Comparison of ENCODE assay signal across 12 cellular contexts in the genomic region with DNA sequence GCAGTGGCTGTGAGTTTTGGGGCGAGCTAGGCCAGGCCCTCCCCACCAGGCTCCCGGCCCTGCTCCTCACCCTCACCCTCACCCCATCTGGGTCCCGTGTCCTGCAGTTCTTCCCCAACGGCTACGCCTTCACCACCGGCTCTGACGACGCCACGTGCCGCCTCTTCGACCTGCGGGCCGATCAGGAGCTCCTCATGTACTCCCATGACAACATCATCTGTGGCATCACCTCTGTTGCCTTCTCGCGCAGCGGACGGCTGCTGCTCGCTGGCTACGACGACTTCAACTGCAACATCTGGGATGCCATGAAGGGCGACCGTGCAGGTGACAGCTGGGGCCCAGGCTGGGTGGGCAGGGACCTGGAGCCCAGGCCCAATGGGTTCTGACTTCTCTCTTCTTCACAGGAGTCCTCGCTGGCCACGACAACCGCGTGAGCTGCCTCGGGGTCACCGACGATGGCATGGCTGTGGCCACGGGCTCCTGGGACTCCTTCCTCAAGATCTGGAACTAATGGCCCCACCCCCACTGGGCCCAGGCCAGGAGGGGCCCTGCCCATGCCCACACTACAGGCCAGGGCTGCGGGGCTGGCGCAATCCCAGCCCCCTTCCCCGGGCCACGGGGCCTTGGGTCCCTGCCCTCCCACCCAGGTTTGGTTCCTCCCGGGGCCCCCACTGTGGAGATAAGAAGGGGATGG. TPM values are rescaled to one million over a fixed set of nuclear protein-coding genes. Genes with fewer than 3 reads are reported as not detected.
DNase-seq lines count a peak whose midpoint lies in the region; ATAC-seq and TF ChIP-seq lines count a peak whose summit lies in the region.
"Had no signal": no experiment of that assay in that cellular context is flagged by ENCODE, and none has a peak within 500 bp of the region (broad histone marks: within the 10 kb centered on the region; RNA-seq: fewer than 3 reads in every experiment).

No MANE protein-coding gene starts in this region.

- H3K27ac ChIP-seq in right atrium auricular region, result peak overlapping the region; percentile 59
- peak overlapping the region in 3 of 5 donors; percentile 59 to 75 (median 68) for H3K27ac ChIP-seq in stomach

- no peak for DNase-seq in activated T-cell treated with anti-CD3 and anti-CD28 coated beads, Interleukin-2, amount 50 U/mL, for 24 hours
- DNase-seq in activated T-cell treated with anti-CD3 and anti-CD28 coated beads, Interleukin-2, amount 50 U/mL, for 1 hour, result no peak
- DNase-seq in WTC11 (ENCODE audit: low spot score) (no peak), right atrium auricular region (ENCODE audit: low spot score) (no peak), stomach (no peak), DMS153 treated with DMSO at 0.1 percent for 48 hours (lab: John Stamatoyannopoulos, UW; ENCODE audit: unreplicated experiment) (no peak), ACHN (no peak), NCI-H510A treated with DMSO at 0.1 percent for 48 hours (lab: John Stamatoyannopoulos, UW) (no peak)
- DNase-seq: activated CD4-positive, alpha-beta T cell treated with anti-CD3 and anti-CD28 coated beads for 4 hours; MM.1S had no signal

- CTCF ChIA-PET in WTC11 (lab: Charles Lee), result interaction anchor here (1.2 to 2.9 kb wide), 6 partner anchors 12 to 66 kb away, joined by 5 to 15 read pairs (median 5); partner anchors contain the start of genes MOSPD3 and POP7

- WGBS in stomach, 5 donors, result 70 to 83% (median 73%) methylated on average over 24 to 35 of the region's 35 CpGs

- H3K4me3 Mint-ChIP-seq in activated T-cell treated with anti-CD3 and anti-CD28 coated beads, Interleukin-2, amount 50 U/mL, for 24 hours, result no peak overlapping the region
- no peak overlapping the region; the same call in 1 of the 2 replicates for H3K4me3 Mint-ChIP-seq in WTC11

- H3K36me3 ChIP-seq in right atrium auricular region (peaks cover 66% of the 10 kb centered on the region), stomach (peaks cover 49 to 72% (median 69%) of the 10 kb centered on the region in 4 donors)

- H3K4me1 ChIP-seq in right atrium auricular region, result peaks cover 0 to 37% of the 10 kb centered on the region in 2 donors
- H3K4me1 ChIP-seq in stomach, result peaks cover 9 to 51% (median 41%) of the 10 kb centered on the region in 4 donors

- H3K4me1 Mint-ChIP-seq in activated T-cell treated with anti-CD3 and anti-CD28 coated beads, Interleukin-2, amount 50 U/mL, for 24 hours (ENCODE audit: low read depth), result peaks cover 46% of the 10 kb centered on the region
- H3K4me1 Mint-ChIP-seq in WTC11, result peaks cover 11% of the 10 kb centered on the region

- TF ChIP-seq EP300 in stomach (IDR thresholded peaks at IDR 0.05), result no peak

- TF ChIP-seq POLR2A in stomach (IDR thresholded peaks at IDR 0.05), result no peak

- H3K9me3 ChIP-seq in right atrium auricular region (no peaks in the 10 kb centered on the region), stomach (no peaks in the 10 kb centered on the region)

- in situ Hi-C loops in ACHN (cut with HindIII; ENCODE audit: low pct_ligation_motif_present, low pct_unique_long_range_greater_than_20kb, low sequenced_read_pairs), result no loop called here

- peaks cover 74% of the 10 kb centered on the region for H3K36me3 Mint-ChIP-seq in activated T-cell treated with anti-CD3 and anti-CD28 coated beads, Interleukin-2, amount 50 U/mL, for 24 hours (ENCODE audit: low read depth)
- peaks cover 17% of the 10 kb centered on the region for H3K36me3 Mint-ChIP-seq in WTC11

- H3K27me3 Mint-ChIP-seq in activated T-cell treated with anti-CD3 and anti-CD28 coated beads, Interleukin-2, amount 50 U/mL, for 24 hours, result no peaks in the 10 kb centered on the region
- no peaks in the 10 kb centered on the region for H3K27me3 Mint-ChIP-seq in WTC11 (ENCODE audit: low read depth)
- H3K27me3 Mint-ChIP-seq: stimulated activated naive CD8-positive, alpha-beta T cell treated with anti-CD3 and anti-CD28 coated beads, Interleukin-15, Interleukin-2, amounts not matched to agents 100 ng/mL and 50 ng/mL, for 24 hours had no signal

- intact Hi-C loops in stomach (cut with DNase I; ENCODE audit: low total_unique reads), result loop anchor here (10.0 kb wide), 1 partner anchor 204 kb away; the partner anchor contains the start of gene TSC22D4

- TF ChIP-seq CTCF in WTC11 (IDR thresholded peaks at IDR 0.05), result no peak
- TF ChIP-seq CTCF in right atrium auricular region (IDR thresholded peaks at IDR 0.05), result no peak
- no peak for TF ChIP-seq CTCF in stomach (IDR thresholded peaks at IDR 0.05)

- no peak for ATAC-seq in WTC11

- H3K4me3 ChIP-seq in right atrium auricular region (no peak overlapping the region), stomach (no peak overlapping the region)

- H3K27ac Mint-ChIP-seq in activated T-cell treated with anti-CD3 and anti-CD28 coated beads, Interleukin-2, amount 50 U/mL, for 24 hours, result peak overlapping the region; percentile 85
- H3K27ac Mint-ChIP-seq in WTC11, result peak overlapping the region; percentile 66

- H3K27me3 ChIP-seq in right atrium auricular region (no peaks in the 10 kb centered on the region), stomach (no peaks in the 10 kb centered on the region)

- POLR2A ChIA-PET in WTC11 (lab: Charles Lee), result interaction anchor here (0.6 to 2.0 kb wide), 3 partner anchors 27 to 174 kb away, joined by 3 to 9 read pairs (median 3); partner anchors contain the start of genes POP7 and SLC12A9

- H3K9me3 Mint-ChIP-seq in activated T-cell treated with anti-CD3 and anti-CD28 coated beads, Interleukin-2, amount 50 U/mL, for 24 hours, result no peaks in the 10 kb centered on the region
- H3K9me3 Mint-ChIP-seq in WTC11, result no peaks in the 10 kb centered on the region
- H3K9me3 Mint-ChIP-seq: stimulated activated naive CD8-positive, alpha-beta T cell treated with anti-CD3 and anti-CD28 coated beads, Interleukin-15, Interleukin-2, amounts not matched to agents 100 ng/mL and 50 ng/mL, for 24 hours had no signal

TF ChIP-seq in WTC11, 78 proteins besides CTCF, POLR2A, EP300 and RAD21 (continues in another document):
- TF ChIP-seq, protein P1, sequence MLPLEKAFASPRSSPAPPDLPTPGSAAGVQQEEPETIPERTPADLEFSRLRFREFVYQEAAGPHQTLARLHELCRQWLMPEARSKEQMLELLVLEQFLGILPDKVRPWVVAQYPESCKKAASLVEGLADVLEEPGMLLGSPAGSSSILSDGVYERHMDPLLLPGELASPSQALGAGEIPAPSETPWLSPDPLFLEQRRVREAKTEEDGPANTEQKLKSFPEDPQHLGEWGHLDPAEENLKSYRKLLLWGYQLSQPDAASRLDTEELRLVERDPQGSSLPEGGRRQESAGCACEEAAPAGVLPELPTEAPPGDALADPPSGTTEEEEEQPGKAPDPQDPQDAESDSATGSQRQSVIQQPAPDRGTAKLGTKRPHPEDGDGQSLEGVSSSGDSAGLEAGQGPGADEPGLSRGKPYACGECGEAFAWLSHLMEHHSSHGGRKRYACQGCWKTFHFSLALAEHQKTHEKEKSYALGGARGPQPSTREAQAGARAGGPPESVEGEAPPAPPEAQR (CRISPR knock-in tag; IDR thresholded peaks at IDR 0.05), result no peak
- TF ChIP-seq, protein P2, sequence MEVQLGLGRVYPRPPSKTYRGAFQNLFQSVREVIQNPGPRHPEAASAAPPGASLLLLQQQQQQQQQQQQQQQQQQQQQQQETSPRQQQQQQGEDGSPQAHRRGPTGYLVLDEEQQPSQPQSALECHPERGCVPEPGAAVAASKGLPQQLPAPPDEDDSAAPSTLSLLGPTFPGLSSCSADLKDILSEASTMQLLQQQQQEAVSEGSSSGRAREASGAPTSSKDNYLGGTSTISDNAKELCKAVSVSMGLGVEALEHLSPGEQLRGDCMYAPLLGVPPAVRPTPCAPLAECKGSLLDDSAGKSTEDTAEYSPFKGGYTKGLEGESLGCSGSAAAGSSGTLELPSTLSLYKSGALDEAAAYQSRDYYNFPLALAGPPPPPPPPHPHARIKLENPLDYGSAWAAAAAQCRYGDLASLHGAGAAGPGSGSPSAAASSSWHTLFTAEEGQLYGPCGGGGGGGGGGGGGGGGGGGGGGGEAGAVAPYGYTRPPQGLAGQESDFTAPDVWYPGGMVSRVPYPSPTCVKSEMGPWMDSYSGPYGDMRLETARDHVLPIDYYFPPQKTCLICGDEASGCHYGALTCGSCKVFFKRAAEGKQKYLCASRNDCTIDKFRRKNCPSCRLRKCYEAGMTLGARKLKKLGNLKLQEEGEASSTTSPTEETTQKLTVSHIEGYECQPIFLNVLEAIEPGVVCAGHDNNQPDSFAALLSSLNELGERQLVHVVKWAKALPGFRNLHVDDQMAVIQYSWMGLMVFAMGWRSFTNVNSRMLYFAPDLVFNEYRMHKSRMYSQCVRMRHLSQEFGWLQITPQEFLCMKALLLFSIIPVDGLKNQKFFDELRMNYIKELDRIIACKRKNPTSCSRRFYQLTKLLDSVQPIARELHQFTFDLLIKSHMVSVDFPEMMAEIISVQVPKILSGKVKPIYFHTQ (CRISPR knock-in tag; IDR thresholded peaks at IDR 0.05), result no peak
- TF ChIP-seq OVOL2 (CRISPR knock-in tag; IDR thresholded peaks at IDR 0.05; ENCODE audit: borderline replicate concordance) (no peak), IRF1 (CRISPR knock-in tag; IDR thresholded peaks at IDR 0.05) (no peak)

RNA-seq across cellular contexts. Expression of gene GNB2, which starts 4.9 kb away (rescaled TPM):
- total RNA-seq in WTC11 (2021), result 182 to 194 TPM (median 184 TPM) in 3 replicates
- 100 to 1,000 TPM in 1 of 2 donors, 10 to 100 TPM in 1; 96.2 to 169 TPM for total RNA-seq in right atrium auricular region
- total RNA-seq in stomach, result 100 to 1,000 TPM in 3 of 5 donors, 10 to 100 TPM in 2; 52.9 to 290 (median 152) TPM
- polyA plus RNA-seq in stomach, result 100 to 1,000 TPM; 147 to 219 (median 169) TPM

RNA-seq across cellular contexts. Expression of gene GIGYF1, which starts 15.6 kb away (rescaled TPM):
- total RNA-seq in WTC11 (2021), result 116 to 130 TPM (median 123 TPM) in 3 replicates
- total RNA-seq in right atrium auricular region, result 10 to 100 TPM; 13.4 to 17.4 TPM
- total RNA-seq in stomach, result 100 to 1,000 TPM in 1 of 5 donors, 10 to 100 TPM in 4; 27.9 to 127 (median 87.9) TPM
- polyA plus RNA-seq in stomach, result 10 to 100 TPM; 10.5 to 19.9 (median 19.7) TPM

RNA-seq across cellular contexts. Expression of gene ACTL6B, which starts 22.2 kb away (rescaled TPM):
- total RNA-seq in WTC11 (2021), result 0.96 to 1.3 TPM (median 0.99 TPM) in 3 replicates
- not detected for total RNA-seq in right atrium auricular region
- under 1 TPM in 2 of 5 donors, not detected in 3; 0.37 to 0.43 TPM for total RNA-seq in stomach
- 1 to 10 TPM in 2 of 3 donors, under 1 TPM in 1; 0.25 to 1.4 (median 1.2) TPM for polyA plus RNA-seq in stomach
- total RNA-seq: lung microvascular endothelial cell had no signal

RNA-seq across cellular contexts. Expression of gene POP7, which starts 27.5 kb away (rescaled TPM):
- 71.9 to 79.2 TPM (median 78.1 TPM) in 3 replicates for total RNA-seq in WTC11 (2021)
- total RNA-seq in right atrium auricular region, result 10 to 100 TPM; 19.1 to 28.7 TPM
- total RNA-seq in stomach, result 10 to 100 TPM in 4 of 5 donors, not detected in 1; 23.3 to 70.1 (median 38.3) TPM
- polyA plus RNA-seq in stomach, result 10 to 100 TPM; 38.1 to 45.2 (median 39.0) TPM

RNA-seq across cellular contexts. Expression of gene TFR2, which starts 37.1 kb away (rescaled TPM):
- 5.7 to 7.1 TPM (median 5.8 TPM) in 3 replicates for total RNA-seq in WTC11 (2021)
- total RNA-seq in right atrium auricular region, result under 1 TPM in 1 of 2 donors, not detected in 1; 0.19 TPM
- total RNA-seq in stomach, result 10 to 100 TPM in 1 of 5 donors, 1 to 10 TPM in 3, not detected in 1; 1.2 to 11.6 (median 3.3) TPM
- 1 to 10 TPM; 1.7 to 5.1 (median 3.1) TPM for polyA plus RNA-seq in stomach
